Comparison of ENCODE assay signal across 1 cellular context in the genomic region with DNA sequence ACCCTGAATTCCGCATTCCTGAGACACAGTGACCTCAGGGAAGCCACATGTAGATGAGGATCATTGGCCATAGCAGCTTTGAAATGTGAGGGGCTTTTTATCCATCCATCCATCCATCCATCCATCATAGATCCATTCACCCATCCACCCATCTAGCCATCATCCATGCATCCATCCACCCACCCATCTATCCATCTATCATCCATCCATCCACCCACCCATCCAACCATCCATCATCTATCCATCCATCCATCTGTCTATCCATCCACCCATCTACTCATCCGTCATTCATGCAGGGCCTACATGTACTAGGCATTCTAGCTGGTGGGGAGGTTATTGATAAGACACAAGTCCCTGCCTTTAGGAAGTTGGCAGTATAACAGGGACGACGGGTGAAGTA.
TF ChIP-seq lines count a peak whose summit lies in the region.

No MANE protein-coding gene starts in this region.

TF ChIP-seq in A549, 52 proteins besides CTCF, POLR2A, EP300 and RAD21:
- TF ChIP-seq, protein P1, sequence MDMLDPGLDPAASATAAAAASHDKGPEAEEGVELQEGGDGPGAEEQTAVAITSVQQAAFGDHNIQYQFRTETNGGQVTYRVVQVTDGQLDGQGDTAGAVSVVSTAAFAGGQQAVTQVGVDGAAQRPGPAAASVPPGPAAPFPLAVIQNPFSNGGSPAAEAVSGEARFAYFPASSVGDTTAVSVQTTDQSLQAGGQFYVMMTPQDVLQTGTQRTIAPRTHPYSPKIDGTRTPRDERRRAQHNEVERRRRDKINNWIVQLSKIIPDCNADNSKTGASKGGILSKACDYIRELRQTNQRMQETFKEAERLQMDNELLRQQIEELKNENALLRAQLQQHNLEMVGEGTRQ (IDR thresholded peaks at IDR 0.05), result no peak
- TF ChIP-seq ESRRA (IDR thresholded peaks at IDR 0.05; ENCODE audit: borderline replicate concordance, low read length) (no peak), KDM5A (IDR thresholded peaks at IDR 0.05) (no peak), POLR2AphosphoS2 (conservative IDR thresholded peaks at IDR 0.05; ENCODE audit: low read length) (no peak), NFE2L2 (conservative IDR thresholded peaks at IDR 0.05; ENCODE audit: low read length) (no peak), CBX8 (IDR thresholded peaks at IDR 0.05) (no peak), HDAC2 (IDR thresholded peaks at IDR 0.05) (no peak), ZC3H11A (IDR thresholded peaks at IDR 0.05) (no peak), EHMT2 (IDR thresholded peaks at IDR 0.05; ENCODE audit: low read depth) (no peak), ZFP36 (IDR thresholded peaks at IDR 0.05; ENCODE audit: borderline replicate concordance, partially characterized antibody) (no peak), TP53 (CRISPR knock-in tag; IDR thresholded peaks at IDR 0.05) (no peak), PBX3 (IDR thresholded peaks at IDR 0.05) (no peak), EHF (CRISPR knock-in tag; IDR thresholded peaks at IDR 0.05) (no peak)
